In genomic region chr2:232229296-232229916, GRCh38 we compare ENCODE assay signal across 14 cellular contexts.
A peak's percentile ranks its signal among the peaks of the same experiment; 100 is the strongest.
DNase-seq lines count a peak whose midpoint lies in the region; ATAC-seq, FAIRE-seq and TF ChIP-seq lines count a peak whose summit lies in the region.
"Had no signal": no experiment of that assay in that cellular context is flagged by ENCODE, and none has a peak within 500 bp of the region (broad histone marks: within the 10 kb centered on the region; RNA-seq: fewer than 3 reads in every experiment).

No MANE protein-coding gene starts in this region.

- no peaks in the 10 kb centered on the region for H3K79me1 ChIP-seq in trophoblast cell (ENCODE audit: low read length)

- no peaks in the 10 kb centered on the region for H3K9me1 ChIP-seq in K562 (ENCODE audit: control insufficient read depth, insufficient read depth, low read length)

- H3K4me1 ChIP-seq in K562 (replicated peaks in 1 of 2; ENCODE audit: control insufficient read depth in 2 of 2, insufficient read depth in 2 of 2, low read length in 2 of 2) (no peaks in the 10 kb centered on the region), trophoblast cell (ENCODE audit: control insufficient read depth in 1 of 2, insufficient read depth in 2 of 2, low read length in 2 of 2) (peaks cover 3 to 8% of the 10 kb centered on the region in 2 experiments)

- no peaks in the 10 kb centered on the region for H3K36me3 ChIP-seq in K562 (ENCODE audit: control insufficient read depth, insufficient read depth, low read length)
- H3K36me3 ChIP-seq in trophoblast cell (ENCODE audit: control insufficient read depth in 1 of 2, insufficient read depth in 2 of 2, low read length in 2 of 2), result no peaks in the 10 kb centered on the region

- no peaks in the 10 kb centered on the region for H4K20me1 ChIP-seq in K562 (replicated peaks; ENCODE audit: control insufficient read depth, insufficient read depth, low read length)

- TF ChIP-seq RAD21 in K562 (CRISPR knock-in tag; conservative IDR thresholded peaks at IDR 0.05 in 1 of 2, IDR thresholded peaks at IDR 0.05 in 1 of 2), result no peak

- H3K4ac ChIP-seq in trophoblast cell (ENCODE audit: low read depth, low read length), result no peak overlapping the region

- TF ChIP-seq POLR2A in K562 (conservative IDR thresholded peaks at IDR 0.05), result no peak

- no peak overlapping the region for H3K9ac ChIP-seq in K562 (ENCODE audit: insufficient read depth in 1 of 2, low read depth in 2 of 2, low read length in 2 of 2)
- H3K9ac ChIP-seq in trophoblast cell (ENCODE audit: low read length), result no peak overlapping the region

- H3K27ac ChIP-seq in K562 (ENCODE audit: extremely low read depth, low read depth, low read length) (no peak overlapping the region), trophoblast cell (ENCODE audit: low read depth, low read length) (peak overlapping the region; percentile 2)
- H3K27ac ChIP-seq: C4-2B had no signal

- in situ Hi-C loops in K562 (cut with MboI), result no loop called here

- no peak overlapping the region for H3K18ac ChIP-seq in trophoblast cell (ENCODE audit: low read length)

- H3K4me3 ChIP-seq in K562, result no peak overlapping the region
- H3K4me3 ChIP-seq in trophoblast cell (ENCODE audit: low read depth, low read length), result no peak overlapping the region
- H3K4me3 ChIP-seq: coronary artery had no signal

- H4K91ac ChIP-seq in trophoblast cell (ENCODE audit: low read depth, low read length), result no peak overlapping the region

- TF ChIP-seq EP300 in K562 (IDR thresholded peaks at IDR 0.05; ENCODE audit: low read length), result no peak

- BruUV-seq in K562 (replicated peaks; lab: Mats Ljungman, UMichigan), result no TSS peak

- no peak for FAIRE-seq in K562 (lab: Jason Lieb, UNC)

- no peak overlapping the region for H4K8ac ChIP-seq in trophoblast cell (ENCODE audit: low read depth, low read length)

- CTCF ChIA-PET in K562 (lab: Yijun Ruan, JAX; ENCODE audit: low intra/inter-chr PET ratio), result interaction anchor here (1.5 kb wide), 1 partner anchor 323 kb away, joined by 6 read pairs; no protein-coding TSS in a partner anchor

- no peak overlapping the region for H2BK5ac ChIP-seq in trophoblast cell (ENCODE audit: low read depth, low read length, poor library complexity)

- H2BK120ac ChIP-seq in trophoblast cell (ENCODE audit: insufficient read depth, low read length, poor library complexity), result no peak overlapping the region

- H3K9me3 ChIP-seq in K562 (replicated peaks; ENCODE audit: control insufficient read depth, insufficient read depth, low read depth, low read length) (no peaks in the 10 kb centered on the region), trophoblast cell (ENCODE audit: insufficient read depth, low read depth, low read length) (no peaks in the 10 kb centered on the region)

- H3K14ac ChIP-seq in trophoblast cell (ENCODE audit: low read length), result no peak overlapping the region

- intact Hi-C loops in K562 (cut with micrococcal nuclease), result no loop called here
- intact Hi-C loops in left ventricle myocardium superior (cut with micrococcal nuclease), result no loop called here

- 87% methylated on average over 4 of the region's 5 CpGs for WGBS in K562 (ENCODE audit: insufficient coverage, low coverage, missing lambda C conversion rate)
- no CpG with 5 or more reads among the region's 5 CpGs for WGBS in trophoblast cell (ENCODE audit: extremely low coverage, insufficient coverage, insufficient read length)

- POLR2A ChIA-PET in K562 (lab: Yijun Ruan, JAX), result interaction anchor here (0.7 kb wide), 1 partner anchor 301 kb away, joined by 4 read pairs; no protein-coding TSS in a partner anchor

- no peak for TF ChIP-seq CTCF in K562 (IDR thresholded peaks at IDR 0.05 in 2 of 3, conservative IDR thresholded peaks at IDR 0.05 in 1 of 3; ENCODE audit: insufficient read depth in 2 of 3, low read depth in 1 of 3, low read length in 3 of 3)

- H3K27me3 ChIP-seq in K562 (ENCODE audit: control insufficient read depth in 2 of 2, insufficient read depth in 2 of 2, low read length in 2 of 2) (no peaks in the 10 kb centered on the region), trophoblast cell (ENCODE audit: insufficient read depth, low read length) (no peaks in the 10 kb centered on the region)

- H3K23ac ChIP-seq in trophoblast cell (ENCODE audit: low read length), result no peak overlapping the region

- H2AFZ ChIP-seq in K562 (ENCODE audit: low read depth, low read length) (no peak overlapping the region), trophoblast cell (ENCODE audit: insufficient read depth, low read length, poor library complexity) (no peak overlapping the region)

- DNase-seq in ELR (ENCODE audit: low read depth) (peak; percentile 21), K562 (ENCODE audit: extremely low read depth in 1 of 4, low spot score in 3 of 4) (no peak), left ventricle myocardium superior (peak; percentile 41), trophoblast cell (peak; percentile 87 to 91), RKO (ENCODE audit: low spot score) (no peak)
- DNase-seq in stimulated activated CD4-positive, alpha-beta T cell treated with anti-CD3 and anti-CD28 coated beads, Interleukin-4, amount 100 ng/mL, for 1 hour, result no peak
- no peak for DNase-seq in stimulated activated CD4-positive, alpha-beta T cell treated with anti-CD3 and anti-CD28 coated beads, Interleukin-12 subunit alpha, Interleukin-12 subunit beta, amount 100 ng/mL, for 4 hours
- DNase-seq: activated CD8-positive, alpha-beta memory T cell treated with anti-CD3 and anti-CD28 coated beads, Interleukin-2, amount 10 ng/mL, durations not matched to agents 7 days and 5 days; GF-D8; immature natural killer cell; stimulated activated naive CD8-positive, alpha-beta T cell treated with anti-CD3 and anti-CD28 coated beads, Interleukin-15, Interleukin-2, amounts not matched to agents 100 U/mL and 50 U/mL, for 24 hours had no signal

- H3K4me2 ChIP-seq in K562 (ENCODE audit: insufficient read depth, low read length) (no peak overlapping the region), trophoblast cell (ENCODE audit: low read length) (peak overlapping the region; percentile 26)

- no peak overlapping the region for H4K12ac ChIP-seq in trophoblast cell (ENCODE audit: low read depth, low read length)

- H3K79me2 ChIP-seq in K562 (ENCODE audit: control insufficient read depth, insufficient read depth, low read length) (no peaks in the 10 kb centered on the region), trophoblast cell (ENCODE audit: control insufficient read depth, insufficient read depth, low read length, poor library complexity) (no peaks in the 10 kb centered on the region)

- H2AK5ac ChIP-seq in trophoblast cell (ENCODE audit: low read length), result no peak overlapping the region

- H2BK12ac ChIP-seq in trophoblast cell (ENCODE audit: low read length), result no peak overlapping the region

- ATAC-seq in K562, result no peak
- peak; percentile 60 for ATAC-seq in left ventricle myocardium superior
- no peak for ATAC-seq in GM19452 (IDR thresholded peaks at IDR 0.05; ENCODE audit: unreplicated experiment)
- ATAC-seq: activated CD8-positive, alpha-beta memory T cell treated with anti-CD3 and anti-CD28 coated beads, Interleukin-2, amount 10 ng/mL, durations not matched to agents 7 days and 5 days; stimulated activated naive CD8-positive, alpha-beta T cell treated with anti-CD3 and anti-CD28 coated beads, Interleukin-15, Interleukin-2, amounts not matched to agents 100 U/mL and 50 U/mL, for 24 hours had no signal

TF ChIP-seq in K562, 482 proteins besides CTCF, POLR2A, EP300 and RAD21:
- TF ChIP-seq C11orf30 (IDR thresholded peaks at IDR 0.05; ENCODE audit: low read depth), result peak; percentile 46
- TF ChIP-seq KLF10 (CRISPR knock-in tag; IDR thresholded peaks at IDR 0.05), result no peak
- TF ChIP-seq MAFG (tag; conservative IDR thresholded peaks at IDR 0.05), result peak; percentile 36; the same call in 1 of the 2 replicates
- no peak for TF ChIP-seq ZEB2 (IDR thresholded peaks at IDR 0.05)
- peak; percentile 64 for TF ChIP-seq ZNF316 (IDR thresholded peaks at IDR 0.05)
- no peak for TF ChIP-seq SNAPC5 (CRISPR knock-in tag; IDR thresholded peaks at IDR 0.05)
- no peak for TF ChIP-seq ATF1 (CRISPR knock-in tag; IDR thresholded peaks at IDR 0.05)
- no peak for TF ChIP-seq ATF1 (tag; IDR thresholded peaks at IDR 0.05)
- TF ChIP-seq SMARCB1 (IDR thresholded peaks at IDR 0.05; ENCODE audit: insufficient read length, low read depth), result no peak
- TF ChIP-seq SREBF1 (IDR thresholded peaks at IDR 0.05; ENCODE audit: borderline replicate concordance, low read depth, low read length), result no peak
- TF ChIP-seq ZNF449 (CRISPR knock-in tag; IDR thresholded peaks at IDR 0.05), result no peak
- TF ChIP-seq ZBED1 (IDR thresholded peaks at IDR 0.05), result no peak
- no peak for TF ChIP-seq BRF2 (IDR thresholded peaks at IDR 0.05; ENCODE audit: borderline replicate concordance, insufficient read depth, insufficient read length)
- peak; percentile 40 for TF ChIP-seq MAFF (IDR thresholded peaks at IDR 0.05; ENCODE audit: low read length)
- TF ChIP-seq PHTF2 (CRISPR knock-in tag; IDR thresholded peaks at IDR 0.05), result no peak
- TF ChIP-seq ZNF583 (CRISPR knock-in tag; IDR thresholded peaks at IDR 0.05), result no peak

Comparison
In these comparisons a context has a peak if more than half of its experiments do, and no peak if none do; other contexts are left out.
1. DNase-seq: peak in ELR (single experiment), left ventricle myocardium superior (single experiment) and trophoblast cell (2 of 2); none in K562 (0 of 4), RKO (single experiment), stimulated activated CD4-positive, alpha-beta T cell treated with anti-CD3 and anti-CD28 coated beads, Interleukin-4, amount 100 ng/mL, for 1 hour (single experiment) and stimulated activated CD4-positive, alpha-beta T cell treated with anti-CD3 and anti-CD28 coated beads, Interleukin-12 subunit alpha, Interleukin-12 subunit beta, amount 100 ng/mL, for 4 hours (single experiment).